In the genomic region with DNA sequence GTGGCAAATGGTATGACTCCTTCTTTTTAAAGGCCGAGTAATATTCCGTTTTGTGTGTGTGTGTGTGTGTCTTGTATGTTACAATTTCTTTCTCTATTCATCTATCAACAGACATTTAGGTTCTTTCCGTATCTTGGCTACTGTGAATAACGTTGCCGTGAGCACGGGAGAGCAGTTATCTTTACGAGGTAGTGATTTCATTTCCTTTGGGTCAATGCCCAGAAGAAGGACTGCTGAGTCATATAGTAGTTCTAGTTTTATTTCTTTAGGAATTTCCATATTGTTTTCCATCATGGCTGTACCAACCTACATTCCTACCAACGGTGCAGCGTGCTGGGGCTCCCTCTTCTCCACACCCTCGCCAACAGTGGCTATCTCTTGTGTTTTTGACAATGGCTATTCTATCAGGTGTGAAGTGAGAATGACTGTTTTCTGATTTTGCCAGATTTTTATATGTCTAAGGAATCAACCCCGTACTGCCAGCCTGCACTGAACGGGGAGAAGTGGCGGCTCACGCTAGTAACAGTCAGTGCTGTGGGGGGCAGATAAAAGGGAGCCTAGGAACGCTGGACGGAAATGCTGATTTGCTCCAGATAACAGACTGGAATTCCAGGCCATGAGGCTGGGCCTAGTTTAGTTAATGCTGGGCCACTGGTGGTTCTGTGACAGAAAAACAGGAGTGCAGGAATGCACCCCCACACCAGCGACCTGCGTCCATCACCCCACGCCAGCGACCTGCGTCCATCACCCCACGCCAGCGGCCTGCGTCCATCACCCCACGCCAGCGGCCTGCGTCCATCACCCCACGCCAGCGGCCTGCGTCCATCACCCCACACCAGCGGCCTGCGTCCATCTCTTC, we compare ENCODE assay signal across 1 cellular context.
TF ChIP-seq lines count a peak whose summit lies in the region.

No MANE protein-coding gene starts in this region.

TF ChIP-seq in HCT116, 20 proteins besides CTCF, POLR2A, EP300 and RAD21 (continued from another document):
- TF ChIP-seq, protein P1, sequence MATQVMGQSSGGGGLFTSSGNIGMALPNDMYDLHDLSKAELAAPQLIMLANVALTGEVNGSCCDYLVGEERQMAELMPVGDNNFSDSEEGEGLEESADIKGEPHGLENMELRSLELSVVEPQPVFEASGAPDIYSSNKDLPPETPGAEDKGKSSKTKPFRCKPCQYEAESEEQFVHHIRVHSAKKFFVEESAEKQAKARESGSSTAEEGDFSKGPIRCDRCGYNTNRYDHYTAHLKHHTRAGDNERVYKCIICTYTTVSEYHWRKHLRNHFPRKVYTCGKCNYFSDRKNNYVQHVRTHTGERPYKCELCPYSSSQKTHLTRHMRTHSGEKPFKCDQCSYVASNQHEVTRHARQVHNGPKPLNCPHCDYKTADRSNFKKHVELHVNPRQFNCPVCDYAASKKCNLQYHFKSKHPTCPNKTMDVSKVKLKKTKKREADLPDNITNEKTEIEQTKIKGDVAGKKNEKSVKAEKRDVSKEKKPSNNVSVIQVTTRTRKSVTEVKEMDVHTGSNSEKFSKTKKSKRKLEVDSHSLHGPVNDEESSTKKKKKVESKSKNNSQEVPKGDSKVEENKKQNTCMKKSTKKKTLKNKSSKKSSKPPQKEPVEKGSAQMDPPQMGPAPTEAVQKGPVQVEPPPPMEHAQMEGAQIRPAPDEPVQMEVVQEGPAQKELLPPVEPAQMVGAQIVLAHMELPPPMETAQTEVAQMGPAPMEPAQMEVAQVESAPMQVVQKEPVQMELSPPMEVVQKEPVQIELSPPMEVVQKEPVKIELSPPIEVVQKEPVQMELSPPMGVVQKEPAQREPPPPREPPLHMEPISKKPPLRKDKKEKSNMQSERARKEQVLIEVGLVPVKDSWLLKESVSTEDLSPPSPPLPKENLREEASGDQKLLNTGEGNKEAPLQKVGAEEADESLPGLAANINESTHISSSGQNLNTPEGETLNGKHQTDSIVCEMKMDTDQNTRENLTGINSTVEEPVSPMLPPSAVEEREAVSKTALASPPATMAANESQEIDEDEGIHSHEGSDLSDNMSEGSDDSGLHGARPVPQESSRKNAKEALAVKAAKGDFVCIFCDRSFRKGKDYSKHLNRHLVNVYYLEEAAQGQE (IDR thresholded peaks at IDR 0.05; ENCODE audit: low read depth) = no peak
